15 cellular contexts compared by ENCODE assay signal in genomic region chr9:69554945-69555344, GRCh38.
DNase-seq lines count a peak whose midpoint lies in the region; ATAC-seq and TF ChIP-seq lines count a peak whose summit lies in the region.
"Had no signal": no experiment of that assay in that cellular context is flagged by ENCODE, and none has a peak within 500 bp of the region (broad histone marks: within the 10 kb centered on the region; RNA-seq: fewer than 3 reads in every experiment).

No MANE protein-coding gene starts in this region.

- no peaks in the 10 kb centered on the region for H3K36me3 ChIP-seq in right lobe of liver
- no peaks in the 10 kb centered on the region for H3K36me3 ChIP-seq in neuronal stem cell (replicated peaks in 1 of 2; ENCODE audit: control insufficient read depth in 2 of 2, insufficient read depth in 2 of 2, low read length in 2 of 2)
- no peaks in the 10 kb centered on the region for H3K36me3 ChIP-seq in mesendoderm (ENCODE audit: control insufficient read depth, insufficient read depth, low read length)

- H3K27ac ChIP-seq in right lobe of liver (no peak overlapping the region), neuronal stem cell (replicated peaks; ENCODE audit: low read length) (no peak overlapping the region), mesendoderm (ENCODE audit: low read depth, low read length) (no peak overlapping the region)

- no peak overlapping the region for H3K4me2 ChIP-seq in neuronal stem cell (ENCODE audit: insufficient read depth, low read length, poor library complexity, severe bottlenecking)
- no peak overlapping the region for H3K4me2 ChIP-seq in mesendoderm (ENCODE audit: low read length)

- TF ChIP-seq CTCF in AG10803 (conservative IDR thresholded peaks at IDR 0.05; ENCODE audit: low read length) (no peak), right lobe of liver (IDR thresholded peaks at IDR 0.05) (no peak)

- DNase-seq in AG10803 (ENCODE audit: low read depth) (peak; percentile 58), LHCN-M2 (ENCODE audit: low read depth) (peak; percentile 59), dedifferentiated amniotic fluid mesenchymal stem cell (ENCODE audit: extremely low spot score) (peak; percentile 75), right lobe of liver (no peak), neuronal stem cell (ENCODE audit: low spot score) (no peak), mesendoderm (no peak)
- DNase-seq: activated CD4-positive, alpha-beta T cell treated with anti-CD3 and anti-CD28 coated beads for 36 hours; activated T-cell treated with anti-CD3 and anti-CD28 coated beads, Interleukin-2, amount 50 U/mL, for 4 hours; anterior cingulate cortex; CD8-positive, alpha-beta memory T cell; KG1; mucosa of descending colon; NCI-H2029 treated with DMSO at 0.1 percent for 48 hours had no signal

- intact Hi-C loops in right lobe of liver (cut with DNase I) = no loop called here

- TF ChIP-seq POLR2A in right lobe of liver (IDR thresholded peaks at IDR 0.05) = no peak

- H3K23ac ChIP-seq in neuronal stem cell (ENCODE audit: low read depth, low read length, poor library complexity) = no peak overlapping the region
- H3K23ac ChIP-seq in mesendoderm (ENCODE audit: low read length) = no peak overlapping the region

- no peaks in the 10 kb centered on the region for H3K79me2 ChIP-seq in mesendoderm (ENCODE audit: control insufficient read depth, insufficient read depth, low read length)

- ATAC-seq in right lobe of liver (peak in 3 of 4 donors; percentile 59 to 73 (median 68)), HG02885 (IDR thresholded peaks at IDR 0.05; ENCODE audit: poor library complexity, unreplicated experiment) (no peak), GM21737 (IDR thresholded peaks at IDR 0.05; ENCODE audit: unreplicated experiment) (no peak)
- ATAC-seq: activated CD4-positive, alpha-beta T cell treated with anti-CD3 and anti-CD28 coated beads for 36 hours; activated T-cell treated with anti-CD3 and anti-CD28 coated beads, Interleukin-2, amount 50 U/mL, for 4 hours; mucosa of descending colon had no signal

- H2BK15ac ChIP-seq in neuronal stem cell (ENCODE audit: low read length) = no peak overlapping the region
- no peak overlapping the region for H2BK15ac ChIP-seq in mesendoderm (replicated peaks; ENCODE audit: low read depth)

- no peak overlapping the region for H2BK12ac ChIP-seq in neuronal stem cell (ENCODE audit: low read length)

- H4K8ac ChIP-seq in neuronal stem cell (ENCODE audit: low read depth, low read length) (no peak overlapping the region), mesendoderm (ENCODE audit: low read depth, low read length) (no peak overlapping the region)

- H3K56ac ChIP-seq in mesendoderm (ENCODE audit: low read length) = no peak overlapping the region

- no peak overlapping the region for H4K91ac ChIP-seq in neuronal stem cell (ENCODE audit: low read depth, low read length, poor library complexity)

- H3K27me3 ChIP-seq in right lobe of liver (no peaks in the 10 kb centered on the region), neuronal stem cell (ENCODE audit: control insufficient read depth in 3 of 3, insufficient read depth in 3 of 3, low read depth in 1 of 3, low read length in 3 of 3) (no peaks in the 10 kb centered on the region), mesendoderm (ENCODE audit: insufficient read depth, low read length, poor library complexity) (no peaks in the 10 kb centered on the region)

- WGBS in right lobe of liver (ENCODE audit: insufficient coverage, low coverage, low lambda C conversion rate, missing lambda C conversion rate) = 49% methylated on average over 6 of the region's 6 CpGs
- no CpG with 5 or more reads among the region's 6 CpGs for WGBS in neuronal stem cell (ENCODE audit: extremely low coverage in 2 of 2, insufficient read length in 2 of 2, insufficient replicate concordance in 1 of 2), 2 donors
- WGBS in mesendoderm (ENCODE audit: extremely low coverage, insufficient coverage, low lambda C conversion rate) = no CpG with 5 or more reads among the region's 6 CpGs

- H4K5ac ChIP-seq in mesendoderm (ENCODE audit: low read length) = no peak overlapping the region

- H3K4me1 ChIP-seq in right lobe of liver (peaks cover 0 to 7% (median 3%) of the 10 kb centered on the region in 4 donors), neuronal stem cell (ENCODE audit: control insufficient read depth in 2 of 2, insufficient read depth in 1 of 2, low read depth in 1 of 2, low read length in 2 of 2) (no peaks in the 10 kb centered on the region), mesendoderm (ENCODE audit: control insufficient read depth, low read depth, low read length) (no peaks in the 10 kb centered on the region)

- H3K9ac ChIP-seq in neuronal stem cell (ENCODE audit: low read depth, low read length, poor library complexity) = no peak overlapping the region
- no peak overlapping the region for H3K9ac ChIP-seq in mesendoderm (ENCODE audit: low read length)

- H3K9me3 ChIP-seq in right lobe of liver (no peaks in the 10 kb centered on the region), neuronal stem cell (replicated peaks in 1 of 2; ENCODE audit: control insufficient read depth in 2 of 2, insufficient read depth in 1 of 2, low read depth in 1 of 2, low read length in 2 of 2) (no peaks in the 10 kb centered on the region)
- H3K9me3 ChIP-seq: mucosa of descending colon had no signal

- H3K79me1 ChIP-seq in neuronal stem cell (ENCODE audit: low read depth, low read length) (no peaks in the 10 kb centered on the region), mesendoderm (ENCODE audit: low read length) (no peaks in the 10 kb centered on the region)

- H3K18ac ChIP-seq in neuronal stem cell (ENCODE audit: low read length) (no peak overlapping the region), mesendoderm (ENCODE audit: low read length) (no peak overlapping the region)

- H3K4ac ChIP-seq in neuronal stem cell (ENCODE audit: low read length) (no peak overlapping the region), mesendoderm (ENCODE audit: low read depth, low read length) (no peak overlapping the region)

- no peak overlapping the region for H3K4me3 ChIP-seq in AG10803 (ENCODE audit: low read length)
- no peak overlapping the region for H3K4me3 ChIP-seq in right lobe of liver
- H3K4me3 ChIP-seq in neuronal stem cell (ENCODE audit: low read length in 2 of 2) = no peak overlapping the region
- H3K4me3 ChIP-seq in mesendoderm (ENCODE audit: low read length) = no peak overlapping the region
- H3K4me3 ChIP-seq: mucosa of descending colon had no signal

- no peak overlapping the region for H3K14ac ChIP-seq in neuronal stem cell (ENCODE audit: low read length)

- H2BK5ac ChIP-seq in neuronal stem cell (ENCODE audit: low read length) (no peak overlapping the region), mesendoderm (ENCODE audit: low read length) (no peak overlapping the region)

- H2AK5ac ChIP-seq in neuronal stem cell (ENCODE audit: low read depth, low read length) (no peak overlapping the region), mesendoderm (ENCODE audit: low read length) (no peak overlapping the region)

- no peak overlapping the region for H2AFZ ChIP-seq in neuronal stem cell (ENCODE audit: low read length)

- H2BK120ac ChIP-seq in neuronal stem cell (ENCODE audit: low read depth, low read length) (no peak overlapping the region), mesendoderm (ENCODE audit: low read depth, low read length) (no peak overlapping the region)

Comparison
In these comparisons a context has a peak if more than half of its experiments do, and no peak if none do; other contexts are left out.
1. DNase-seq: peak in AG10803 (single experiment), LHCN-M2 (single experiment) and dedifferentiated amniotic fluid mesenchymal stem cell (single experiment); none in right lobe of liver (0 of 3), neuronal stem cell (single experiment) and mesendoderm (single experiment).
2. ATAC-seq: peak in right lobe of liver (3 of 4); none in HG02885 (single experiment) and GM21737 (single experiment).